8 cellular contexts compared by ENCODE assay signal in genomic region chr1:26280333-26281042, GRCh38. TPM values are rescaled to one million over a fixed set of nuclear protein-coding genes. Genes with fewer than 3 reads are reported as not detected.
DNase-seq lines count a peak whose midpoint lies in the region; ATAC-seq and TF ChIP-seq lines count a peak whose summit lies in the region.

No MANE protein-coding gene starts in this region.

- POLR2A ChIA-PET in Caco-2 (lab: Charles Lee): interaction anchor here (1.4 kb wide), 1 partner anchor 111 kb away, joined by 4 read pairs; the partner anchor contains the start of gene ZNF593

- H3K9me3 Mint-ChIP-seq in Caco-2 (ENCODE audit: unreplicated experiment) (no peaks in the 10 kb centered on the region), IgD-negative memory B cell (no peaks in the 10 kb centered on the region)
- H3K9me3 Mint-ChIP-seq in activated T-cell treated with anti-CD3 and anti-CD28 coated beads, Interleukin-2, amount 50 U/mL, for 72 hours: no peaks in the 10 kb centered on the region

- no TSS peak for BruUV-seq in Caco-2 (replicated peaks; lab: Mats Ljungman, UMichigan)

- peak overlapping the region; percentile 57 to 80 (median 67) for H3K9ac ChIP-seq in skeletal muscle tissue (ENCODE audit: low read depth in 1 of 3, low read length in 3 of 3)

- H3K4me3 ChIP-seq in Caco-2 (ENCODE audit: low read depth, low read length) (peak overlapping the region; percentile 82), skeletal muscle tissue (ENCODE audit: low read length in 3 of 3) (peak overlapping the region; percentile 67 to 83 (median 76))

- CTCF ChIA-PET in Caco-2 (lab: Charles Lee): interaction anchor here (0.5 to 1.8 kb wide), 4 partner anchors 22 to 137 kb away, joined by 4 to 7 read pairs (median 4); no protein-coding TSS in a partner anchor

- H3K36me3 Mint-ChIP-seq in Caco-2 (ENCODE audit: insufficient read depth, unreplicated experiment): peaks cover 52% of the 10 kb centered on the region
- peaks cover 3% of the 10 kb centered on the region for H3K36me3 Mint-ChIP-seq in IgD-negative memory B cell
- peaks cover 2 to 14% of the 10 kb centered on the region in 2 donors for H3K36me3 Mint-ChIP-seq in activated T-cell treated with anti-CD3 and anti-CD28 coated beads, Interleukin-2, amount 50 U/mL, for 72 hours (ENCODE audit: insufficient read depth in 2 of 2)

- peaks cover 52% of the 10 kb centered on the region for H3K4me1 ChIP-seq in Caco-2
- H3K4me1 ChIP-seq in skeletal muscle tissue (ENCODE audit: control insufficient read depth in 3 of 3, insufficient read depth in 3 of 3, low read length in 3 of 3): peaks cover 64 to 90% (median 87%) of the 10 kb centered on the region in 3 donors

- no peak for DNase-seq in Caco-2
- no peak for DNase-seq in activated T-cell treated with anti-CD3 and anti-CD28 coated beads, Interleukin-2, amount 50 U/mL, for 72 hours
- DNase-seq in hepatic stellate cell (ENCODE audit: low spot score): peak; percentile 82

- H3K27me3 Mint-ChIP-seq in Caco-2 (ENCODE audit: insufficient read depth, unreplicated experiment) (no peaks in the 10 kb centered on the region), IgD-negative memory B cell (no peaks in the 10 kb centered on the region)
- no peaks in the 10 kb centered on the region for H3K27me3 Mint-ChIP-seq in activated T-cell treated with anti-CD3 and anti-CD28 coated beads, Interleukin-2, amount 50 U/mL, for 72 hours (ENCODE audit: low read depth)

- peak overlapping the region; percentile 83 for H3K27ac ChIP-seq in skeletal muscle tissue (ENCODE audit: low read depth, low read length)

- no peaks in the 10 kb centered on the region for H3K27me3 ChIP-seq in Caco-2 (replicated peaks; ENCODE audit: control insufficient read depth, insufficient read depth, low read length)
- H3K27me3 ChIP-seq in skeletal muscle tissue (ENCODE audit: control insufficient read depth in 3 of 3, insufficient read depth in 3 of 3, low read length in 3 of 3): no peaks in the 10 kb centered on the region

- H3K27ac Mint-ChIP-seq in Caco-2 (ENCODE audit: unreplicated experiment) (peak overlapping the region; percentile 81), IgD-negative memory B cell (peak overlapping the region; percentile 94 to 100 (median 96))
- peak overlapping the region; percentile 79 for H3K27ac Mint-ChIP-seq in activated T-cell treated with anti-CD3 and anti-CD28 coated beads, Interleukin-2, amount 50 U/mL, for 72 hours

- H3K4me3 Mint-ChIP-seq in Caco-2 (ENCODE audit: unreplicated experiment): peak overlapping the region; percentile 88
- H3K4me3 Mint-ChIP-seq in IgD-negative memory B cell: peak overlapping the region; percentile 70 to 96 (median 90)
- peak overlapping the region; percentile 87 to 97 for H3K4me3 Mint-ChIP-seq in activated T-cell treated with anti-CD3 and anti-CD28 coated beads, Interleukin-2, amount 50 U/mL, for 72 hours

- peaks cover 2% of the 10 kb centered on the region for H3K36me3 ChIP-seq in Caco-2 (ENCODE audit: control insufficient read depth, insufficient read depth, low read length)
- peaks cover 36 to 43% (median 40%) of the 10 kb centered on the region in 3 donors for H3K36me3 ChIP-seq in skeletal muscle tissue (ENCODE audit: control insufficient read depth in 3 of 3, insufficient read depth in 3 of 3, low read length in 3 of 3)

- TF ChIP-seq CTCF in Caco-2 (IDR thresholded peaks at IDR 0.05; ENCODE audit: insufficient read depth in 1 of 2, low read depth in 1 of 2, low read length in 1 of 2, severe bottlenecking in 1 of 2, unreplicated experiment in 1 of 2): no peak

- H3K9me3 ChIP-seq in Caco-2: no peaks in the 10 kb centered on the region
- no peaks in the 10 kb centered on the region for H3K9me3 ChIP-seq in skeletal muscle tissue (ENCODE audit: control insufficient read depth in 3 of 3, low read length in 3 of 3)

- intact Hi-C loops in Caco-2 (cut with micrococcal nuclease; ENCODE audit: unreplicated experiment): no loop called here

- ATAC-seq in activated T-cell treated with anti-CD3 and anti-CD28 coated beads, Interleukin-2, amount 50 U/mL, for 72 hours (replicated peaks in 1 of 2): no peak
- no peak for ATAC-seq in HG03025 (IDR thresholded peaks at IDR 0.05; ENCODE audit: low FRiP score, unreplicated experiment)
- ATAC-seq in HG03135 (IDR thresholded peaks at IDR 0.05; ENCODE audit: unreplicated experiment): no peak
- no peak for ATAC-seq in HG03139 (IDR thresholded peaks at IDR 0.05; ENCODE audit: unreplicated experiment)

- H3K4me1 Mint-ChIP-seq in Caco-2 (ENCODE audit: low read depth, unreplicated experiment): peaks cover 39% of the 10 kb centered on the region
- H3K4me1 Mint-ChIP-seq in IgD-negative memory B cell: peaks cover 19 to 68% (median 47%) of the 10 kb centered on the region in 3 donors
- H3K4me1 Mint-ChIP-seq in activated T-cell treated with anti-CD3 and anti-CD28 coated beads, Interleukin-2, amount 50 U/mL, for 72 hours (ENCODE audit: low read depth): peaks cover 94% of the 10 kb centered on the region

RNA-seq across cellular contexts. Expression of gene SH3BGRL3, which starts 0.6 kb away (rescaled TPM):
- total RNA-seq in Caco-2 (2022): 73.4 and 74.3 TPM in 2 replicates
- 1,152 TPM for polyA plus RNA-seq in IgD-negative memory B cell
- 100 to 1,000 TPM; 148 to 165 TPM for total RNA-seq in activated T-cell treated with anti-CD3 and anti-CD28 coated beads, Interleukin-2, amount 50 U/mL, for 72 hours
- 4.2 TPM for total RNA-seq in skeletal muscle tissue

RNA-seq across cellular contexts. Expression of gene UBXN11, which starts 25.9 kb away (rescaled TPM):
- total RNA-seq in Caco-2 (2022) (12.5 TPM in 2 replicates), skeletal muscle tissue (2.1 TPM)
- polyA plus RNA-seq in IgD-negative memory B cell: 11.2 TPM
- total RNA-seq in activated T-cell treated with anti-CD3 and anti-CD28 coated beads, Interleukin-2, amount 50 U/mL, for 72 hours: 10 to 100 TPM; 19.1 to 19.3 TPM

RNA-seq across cellular contexts. Expression of gene CD52, which starts 37.3 kb away (rescaled TPM):
- total RNA-seq in Caco-2 (2022): not detected in 2 replicates
- polyA plus RNA-seq in IgD-negative memory B cell: 10,525 TPM
- 100 to 1,000 TPM; 213 to 245 TPM for total RNA-seq in activated T-cell treated with anti-CD3 and anti-CD28 coated beads, Interleukin-2, amount 50 U/mL, for 72 hours
- not detected for total RNA-seq in skeletal muscle tissue

RNA-seq across cellular contexts. Expression of gene CEP85, which starts 46.5 kb away (rescaled TPM):
- 19.7 and 22.4 TPM in 2 replicates for total RNA-seq in Caco-2 (2022)
- polyA plus RNA-seq in IgD-negative memory B cell: 6.6 TPM
- 10 to 100 TPM; 30.8 to 34.6 TPM for total RNA-seq in activated T-cell treated with anti-CD3 and anti-CD28 coated beads, Interleukin-2, amount 50 U/mL, for 72 hours
- total RNA-seq in skeletal muscle tissue: 25.1 TPM

Comparison
In these comparisons a context has a peak if more than half of its experiments do, and no peak if none do; other contexts are left out.
1. RNA of gene SH3BGRL3, which starts 0.6 kb away (total RNA-seq): 148 to 165 TPM in activated T-cell treated with anti-CD3 and anti-CD28 coated beads, Interleukin-2, amount 50 U/mL, for 72 hours and 73.4 to 74.3 TPM in Caco-2; 4.2 TPM in skeletal muscle tissue (single experiment); every median in the first group is over 10 times any median in the second.
2. RNA of gene CD52, which starts 37.3 kb away (total RNA-seq): 213 to 245 TPM in activated T-cell treated with anti-CD3 and anti-CD28 coated beads, Interleukin-2, amount 50 U/mL, for 72 hours; not detected in Caco-2 and not detected in skeletal muscle tissue (single experiment); every median in the first group is over 100 times any median in the second.
3. Peak in every context shown above with its lines, with median percentiles within 50 percentile points of each other: H3K27ac Mint-ChIP-seq and H3K4me3 Mint-ChIP-seq.